1 cellular context compared by ENCODE assay signal in the genomic region with DNA sequence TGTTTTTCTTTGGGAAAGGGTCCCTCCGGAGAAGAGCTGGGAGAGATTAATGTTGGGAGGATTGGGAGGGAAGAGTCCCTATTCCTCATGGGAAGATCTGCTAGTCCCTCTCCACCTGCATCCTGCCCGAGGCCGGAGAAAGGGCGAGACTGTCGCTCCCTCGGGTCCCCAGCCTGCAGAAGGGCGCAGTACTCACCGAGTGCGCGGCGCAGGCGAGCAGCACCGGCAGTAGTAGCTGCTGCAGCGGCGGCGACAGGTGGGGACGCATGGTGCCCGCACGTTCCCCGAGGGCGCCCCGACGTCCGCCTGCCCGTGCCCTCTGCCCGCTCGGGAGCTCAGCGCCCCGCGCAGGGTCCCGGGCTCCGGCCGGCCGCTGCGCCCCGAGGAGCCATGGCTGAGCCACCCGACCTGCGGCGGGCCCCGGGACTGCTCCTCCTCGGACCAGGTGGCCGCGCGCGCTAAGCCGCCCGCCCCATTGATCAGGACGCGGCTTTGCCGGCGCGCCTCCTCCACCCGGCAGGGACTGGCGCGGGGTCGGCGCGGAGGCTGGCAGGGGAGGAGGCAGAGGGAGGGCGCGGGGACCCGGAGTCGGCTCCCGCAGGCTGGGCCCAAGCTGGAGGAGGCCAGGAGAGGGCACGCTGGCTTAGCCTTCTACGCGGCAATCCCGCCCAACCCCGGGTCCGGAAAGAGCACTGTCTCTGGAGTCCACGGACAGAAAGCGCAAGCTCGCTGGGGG.
TF ChIP-seq lines count a peak whose summit lies in the region.

Gene SCTR, minus strand, starts transcription at position 525 of the 736 bp plus-strand sequence. Its CDS starts 257 bp downstream, at position 268.

TF ChIP-seq in A549, 52 proteins besides CTCF, POLR2A, EP300 and RAD21 (continued from another document):
- TF ChIP-seq JUNB (IDR thresholded peaks at IDR 0.05) (no peak), SREBF2 (IDR thresholded peaks at IDR 0.05) (no peak), HEYL (CRISPR knock-in tag; IDR thresholded peaks at IDR 0.05) (no peak), TFCP2L1 (CRISPR knock-in tag; IDR thresholded peaks at IDR 0.05) (no peak), NPAS2 (CRISPR knock-in tag; IDR thresholded peaks at IDR 0.05; ENCODE audit: borderline replicate concordance) (no peak), CHD4 (IDR thresholded peaks at IDR 0.05; ENCODE audit: borderline replicate concordance) (no peak)
